In genomic region chr1:172203135-172203823, GRCh38 we compare ENCODE assay signal across 13 cellular contexts.
DNase-seq lines count a peak whose midpoint lies in the region; ATAC-seq and TF ChIP-seq lines count a peak whose summit lies in the region.
"Had no signal": no experiment of that assay in that cellular context is flagged by ENCODE, and none has a peak within 500 bp of the region (broad histone marks: within the 10 kb centered on the region; RNA-seq: fewer than 3 reads in every experiment).

No MANE protein-coding gene starts in this region.

- no peak for TF ChIP-seq CTCF in uterus (IDR thresholded peaks at IDR 0.05)

- H3K27ac Mint-ChIP-seq in immature natural killer cell, result no peak overlapping the region
- H3K27ac Mint-ChIP-seq: IgD-negative memory B cell had no signal

- peaks cover 12 to 15% (median 14%) of the 10 kb centered on the region in 3 donors for H3K36me3 Mint-ChIP-seq in immature natural killer cell

- ATAC-seq in GM19397 (IDR thresholded peaks at IDR 0.05; ENCODE audit: unreplicated experiment) (no peak), GM21786 (IDR thresholded peaks at IDR 0.05; ENCODE audit: unreplicated experiment) (no peak)

- intact Hi-C loops in uterus (cut with DNase I; ENCODE audit: low total_unique reads), result no loop called here

- no peak overlapping the region for H3K4me3 ChIP-seq in MG63
- H3K4me3 ChIP-seq in uterus, result no peak overlapping the region

- H3K4me1 Mint-ChIP-seq in immature natural killer cell, result no peaks in the 10 kb centered on the region

- H3K4me3 Mint-ChIP-seq in immature natural killer cell, result peak overlapping the region in 2 of 5 donors; percentile 40 to 51

- DNase-seq in COR-L47 (lab: John Stamatoyannopoulos, UW), result peak; percentile 55
- peak; percentile 8 for DNase-seq in MG63
- peak; percentile 12 for DNase-seq in activated effector memory CD4-positive, alpha-beta T cell treated with Interleukin-2 at 50 U/mL for 16 hours
- DNase-seq in kidney glomerular epithelial cell (lab: John Stamatoyannopoulos, UW), result peak; percentile 5
- no peak for DNase-seq in immature natural killer cell
- DNase-seq in uterus, result no peak
- DNase-seq: activated CD8-positive, alpha-beta memory T cell treated with anti-CD3 and anti-CD28 coated beads, Interleukin-2, amount 50 U/mL, for 4 hours; anterior cingulate cortex; BE2C; NCI-H2029 treated with DMSO at 0.1 percent for 48 hours had no signal

- H3K27me3 Mint-ChIP-seq in immature natural killer cell (ENCODE audit: low read depth in 3 of 3), result peaks cover 0 to 2% (median 0%) of the 10 kb centered on the region in 3 donors
- H3K27me3 Mint-ChIP-seq: IgD-negative memory B cell had no signal

- TF ChIP-seq POLR2A in uterus (IDR thresholded peaks at IDR 0.05), result no peak

- H3K9me3 ChIP-seq in MG63 (peaks cover 7% of the 10 kb centered on the region), uterus (peaks cover 0 to 8% of the 10 kb centered on the region in 2 donors)
- H3K9me3 ChIP-seq: BE2C had no signal

- H3K4me1 ChIP-seq in uterus, result no peaks in the 10 kb centered on the region

- H3K36me3 ChIP-seq in MG63 (no peaks in the 10 kb centered on the region), uterus (no peaks in the 10 kb centered on the region)
- H3K36me3 ChIP-seq: BE2C had no signal

- H3K27me3 ChIP-seq in MG63, result no peaks in the 10 kb centered on the region
- H3K27me3 ChIP-seq in uterus, result no peaks in the 10 kb centered on the region
- H3K27me3 ChIP-seq: BE2C had no signal

- H3K9me3 Mint-ChIP-seq in immature natural killer cell, result peaks cover 13 to 18% (median 15%) of the 10 kb centered on the region in 6 donors

- no peak overlapping the region for H3K27ac ChIP-seq in uterus

Comparison
In these comparisons a context has a peak if more than half of its experiments do, and no peak if none do; other contexts are left out.
1. DNase-seq: peak in COR-L47 (single experiment), MG63 (single experiment), activated effector memory CD4-positive, alpha-beta T cell treated with Interleukin-2 at 50 U/mL for 16 hours (single experiment) and kidney glomerular epithelial cell (single experiment); none in immature natural killer cell (0 of 3) and uterus (0 of 2).